8 cellular contexts compared by ENCODE assay signal in the genomic region with DNA sequence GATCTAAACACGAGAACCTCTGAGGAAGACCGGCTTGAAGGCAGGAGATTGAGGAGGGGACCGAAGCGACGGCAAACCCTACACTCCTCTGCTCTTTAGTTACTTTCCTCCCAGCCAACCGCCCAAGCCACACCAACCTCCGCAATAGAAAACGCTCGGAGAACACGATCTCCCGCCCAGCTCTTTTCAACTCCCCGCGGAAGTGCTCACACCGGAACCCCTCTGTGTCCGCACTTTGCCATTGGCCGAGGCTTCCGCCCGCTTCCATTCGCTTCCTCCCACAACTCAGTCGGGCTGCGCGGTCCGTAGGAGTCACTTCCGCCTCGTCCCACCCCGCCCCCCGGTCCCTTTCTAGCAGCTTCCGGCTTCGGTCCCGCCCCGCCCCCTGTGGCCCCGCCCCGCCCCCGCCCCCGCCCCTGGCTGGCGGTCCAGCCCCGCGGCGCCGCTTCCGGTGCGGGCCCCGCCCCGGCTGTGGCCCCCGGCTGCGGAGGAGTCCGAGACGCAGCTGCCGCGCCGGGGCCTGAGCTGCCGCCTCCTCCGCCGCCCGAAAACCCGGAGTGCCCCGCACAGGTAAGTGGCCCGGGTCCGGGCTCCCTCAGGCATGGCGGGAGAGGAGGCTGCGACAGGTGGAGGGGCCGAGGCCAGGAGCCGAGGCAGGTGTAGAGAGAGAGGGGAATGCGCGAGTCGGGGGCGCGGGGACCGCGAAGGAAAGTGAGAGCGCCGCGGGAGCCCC. TPM values are rescaled to one million over a fixed set of nuclear protein-coding genes. Genes with fewer than 3 reads are reported as not detected.
DNase-seq lines count a peak whose midpoint lies in the region; ATAC-seq and TF ChIP-seq lines count a peak whose summit lies in the region.

A gene with protein sequence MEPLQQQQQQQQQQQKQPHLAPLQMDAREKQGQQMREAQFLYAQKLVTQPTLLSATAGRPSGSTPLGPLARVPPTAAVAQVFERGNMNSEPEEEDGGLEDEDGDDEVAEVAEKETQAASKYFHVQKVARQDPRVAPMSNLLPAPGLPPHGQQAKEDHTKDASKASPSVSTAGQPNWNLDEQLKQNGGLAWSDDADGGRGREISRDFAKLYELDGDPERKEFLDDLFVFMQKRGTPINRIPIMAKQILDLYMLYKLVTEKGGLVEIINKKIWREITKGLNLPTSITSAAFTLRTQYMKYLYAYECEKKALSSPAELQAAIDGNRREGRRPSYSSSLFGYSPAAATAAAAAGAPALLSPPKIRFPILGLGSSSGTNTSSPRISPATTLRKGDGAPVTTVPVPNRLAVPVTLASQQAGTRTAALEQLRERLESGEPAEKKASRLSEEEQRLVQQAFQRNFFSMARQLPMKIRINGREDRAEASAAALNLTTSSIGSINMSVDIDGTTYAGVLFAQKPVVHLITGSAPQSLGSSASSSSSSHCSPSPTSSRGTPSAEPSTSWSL (plus strand): TSS at position 460 of the 733 bp plus-strand sequence. CDS start 2,717 bp downstream, outside the sequence.

- H2BK15ac ChIP-seq in mesenchymal stem cell (ENCODE audit: low read depth, poor library complexity, severe bottlenecking), result peak within 1 kb of the TSS; percentile 12

- no peaks in the 10 kb centered on the region for H3K27me3 Mint-ChIP-seq in Caco-2 (ENCODE audit: insufficient read depth, unreplicated experiment)
- H3K27me3 Mint-ChIP-seq in effector memory CD8-positive, alpha-beta T cell, result no peaks in the 10 kb centered on the region

- WGBS in mesenchymal stem cell, result 1% methylated on average over 46 of the region's 73 CpGs

- peak within 1 kb of the TSS in 1 of 2 experiments; percentile 92 for H3K18ac ChIP-seq in mesenchymal stem cell (ENCODE audit: low read depth in 1 of 2, low read length in 2 of 2)

- no peak for TF ChIP-seq CTCF in Caco-2 (IDR thresholded peaks at IDR 0.05; ENCODE audit: insufficient read depth in 1 of 2, low read depth in 1 of 2, low read length in 1 of 2, severe bottlenecking in 1 of 2, unreplicated experiment in 1 of 2)

- H3K4ac ChIP-seq in mesenchymal stem cell (ENCODE audit: low read depth in 1 of 2, low read length in 2 of 2), result peak within 1 kb of the TSS in 1 of 2 experiments; percentile 67

- H3K4me3 ChIP-seq in Caco-2 (ENCODE audit: low read depth, low read length) (peak within 1 kb of the TSS; percentile 91), HUES48 (ENCODE audit: low read depth, low read length) (peak within 1 kb of the TSS; percentile 88), mesenchymal stem cell (ENCODE audit: insufficient read depth in 1 of 2, low read depth in 1 of 2, low read length in 2 of 2) (peak within 1 kb of the TSS; percentile 91 to 94)

- POLR2A ChIA-PET in Caco-2 (lab: Charles Lee), result interaction anchor here (0.5 to 1.1 kb wide), 17 partner anchors 10 to 664 kb away, joined by 3 to 15 read pairs (median 4); a partner anchor contains a TSS

- DNase-seq in Caco-2 (peak; percentile 94 to 98), NOMO-1 treated with dmso at 0.1 percent for 144 hours (lab: John Stamatoyannopoulos, UW; ENCODE audit: unreplicated experiment) (peak; percentile 98), mesenchymal stem cell (peak; percentile 98)
- DNase-seq in activated CD8-positive, alpha-beta memory T cell treated with anti-CD3 and anti-CD28 coated beads for 4 hours (ENCODE audit: low read depth in 2 of 2), result peak; percentile 89 to 93
- DNase-seq in effector memory CD8-positive, alpha-beta T cell, result peak; percentile 84 to 87 (median 85)
- DNase-seq in stimulated activated CD8-positive, alpha-beta memory T cell treated with anti-CD3 and anti-CD28 coated beads, Interleukin-12 subunit alpha, Interleukin-12 subunit beta, amount 100 ng/mL, for 1 hour (ENCODE audit: low read depth), result peak; percentile 94

- H2AFZ ChIP-seq in mesenchymal stem cell (ENCODE audit: low read depth, low read length), result peak within 1 kb of the TSS; percentile 93

- H3K36me3 ChIP-seq in Caco-2 (ENCODE audit: control insufficient read depth, insufficient read depth, low read length) (no peaks in the 10 kb centered on the region), HUES48 (ENCODE audit: control insufficient read depth, insufficient read depth, low read length) (peaks cover 18% of the 10 kb centered on the region), mesenchymal stem cell (ENCODE audit: control insufficient read depth in 1 of 2, insufficient read depth in 2 of 2, low read depth in 1 of 2, low read length in 2 of 2) (peaks cover 0 to 3% of the 10 kb centered on the region in 2 experiments)

- peaks cover 12% of the 10 kb centered on the region for H3K4me1 ChIP-seq in Caco-2
- H3K4me1 ChIP-seq in HUES48 (ENCODE audit: control insufficient read depth, insufficient read depth, low read length), result peaks cover 18% of the 10 kb centered on the region
- H3K4me1 ChIP-seq in mesenchymal stem cell (ENCODE audit: control insufficient read depth, insufficient read depth, low read depth, low read length), result peaks cover 15% of the 10 kb centered on the region

- peak within 1 kb of the TSS; percentile 54 for H2BK120ac ChIP-seq in mesenchymal stem cell (ENCODE audit: low read depth, low read length)

- BruUV-seq in Caco-2 (replicated peaks; lab: Mats Ljungman, UMichigan), result no TSS peak

- peak within 1 kb of the TSS in 1 of 2 experiments; percentile 55 for H3K14ac ChIP-seq in mesenchymal stem cell (ENCODE audit: low read length in 2 of 2)

- H4K8ac ChIP-seq in mesenchymal stem cell (ENCODE audit: low read length), result peak within 1 kb of the TSS; percentile 79

- H3K9ac ChIP-seq in HUES48 (ENCODE audit: low read depth, low read length), result peak within 1 kb of the TSS; percentile 88
- H3K9ac ChIP-seq in mesenchymal stem cell (ENCODE audit: low read length), result peak within 1 kb of the TSS; percentile 90

- H3K79me1 ChIP-seq in mesenchymal stem cell (replicated peaks; ENCODE audit: low read length, poor library complexity, severe bottlenecking), result peaks cover 7% of the 10 kb centered on the region

- peak within 1 kb of the TSS; percentile 87 for H3K4me3 Mint-ChIP-seq in Caco-2 (ENCODE audit: unreplicated experiment)
- peak within 1 kb of the TSS; percentile 91 to 96 for H3K4me3 Mint-ChIP-seq in effector memory CD8-positive, alpha-beta T cell

- CTCF ChIA-PET in Caco-2 (lab: Charles Lee), result interaction anchor here (0.6 to 1.6 kb wide), 8 partner anchors 11 to 230 kb away, joined by 3 to 10 read pairs (median 4); a partner anchor contains a TSS

- H2BK12ac ChIP-seq in mesenchymal stem cell (ENCODE audit: low read length in 2 of 2), result peak within 1 kb of the TSS in 1 of 2 experiments; percentile 69

- H2AK5ac ChIP-seq in mesenchymal stem cell (ENCODE audit: low read length, severe bottlenecking), result no peak within 1 kb of the TSS

- no peaks in the 10 kb centered on the region for H3K9me3 Mint-ChIP-seq in Caco-2 (ENCODE audit: unreplicated experiment)
- H3K9me3 Mint-ChIP-seq in effector memory CD8-positive, alpha-beta T cell, result no peaks in the 10 kb centered on the region

- peaks cover 13% of the 10 kb centered on the region for H3K4me1 Mint-ChIP-seq in Caco-2 (ENCODE audit: low read depth, unreplicated experiment)
- peaks cover 39 to 45% of the 10 kb centered on the region in 2 donors for H3K4me1 Mint-ChIP-seq in effector memory CD8-positive, alpha-beta T cell (ENCODE audit: low read depth in 2 of 2)

- peaks cover 26% of the 10 kb centered on the region for H3K36me3 Mint-ChIP-seq in Caco-2 (ENCODE audit: insufficient read depth, unreplicated experiment)
- H3K36me3 Mint-ChIP-seq in effector memory CD8-positive, alpha-beta T cell (ENCODE audit: insufficient read depth), result peaks cover 19% of the 10 kb centered on the region

- no peaks in the 10 kb centered on the region for H3K27me3 ChIP-seq in Caco-2 (replicated peaks; ENCODE audit: control insufficient read depth, insufficient read depth, low read length)
- H3K27me3 ChIP-seq in HUES48 (ENCODE audit: control insufficient read depth, insufficient read depth, low read length), result no peaks in the 10 kb centered on the region
- no peaks in the 10 kb centered on the region for H3K27me3 ChIP-seq in mesenchymal stem cell (ENCODE audit: control insufficient read depth in 1 of 2, insufficient read depth in 1 of 2, low read length in 2 of 2)

- H3K9me3 ChIP-seq in Caco-2 (no peaks in the 10 kb centered on the region), HUES48 (ENCODE audit: control insufficient read depth, insufficient read depth, low read length) (no peaks in the 10 kb centered on the region), mesenchymal stem cell (ENCODE audit: control insufficient read depth, low read length) (no peaks in the 10 kb centered on the region)

- H3K27ac ChIP-seq in HUES48 (ENCODE audit: low read depth, low read length), result peak within 1 kb of the TSS; percentile 98
- H3K27ac ChIP-seq in mesenchymal stem cell (ENCODE audit: low read length, poor library complexity, severe bottlenecking), result peak within 1 kb of the TSS; percentile 35

- ATAC-seq in GM21390 (IDR thresholded peaks at IDR 0.05; ENCODE audit: unreplicated experiment), result peak; percentile 73
- ATAC-seq in effector memory CD8-positive, alpha-beta T cell (replicated peaks), result peak; percentile 87

- no peak within 1 kb of the TSS for H4K91ac ChIP-seq in mesenchymal stem cell (ENCODE audit: low read length)

- H3K23ac ChIP-seq in mesenchymal stem cell (ENCODE audit: low read length in 2 of 2), result peak within 1 kb of the TSS in 1 of 2 experiments; percentile 92

- no peak within 1 kb of the TSS for H2BK5ac ChIP-seq in mesenchymal stem cell (ENCODE audit: low read depth, low read length, poor library complexity, severe bottlenecking)

- intact Hi-C loops in Caco-2 (cut with micrococcal nuclease; ENCODE audit: unreplicated experiment), result loop anchor here (2.0 to 5.0 kb wide), 4 partner anchors 38 to 99 kb away; no protein-coding TSS in a partner anchor

- H3K4me2 ChIP-seq in mesenchymal stem cell (ENCODE audit: low read length, poor library complexity, severe bottlenecking), result peak within 1 kb of the TSS; percentile 97

- peak within 1 kb of the TSS; percentile 86 for H3K27ac Mint-ChIP-seq in Caco-2 (ENCODE audit: unreplicated experiment)
- peak within 1 kb of the TSS; percentile 74 to 92 for H3K27ac Mint-ChIP-seq in effector memory CD8-positive, alpha-beta T cell

RNA-seq across cellular contexts. Expression of the gene that starts here (rescaled TPM):
- total RNA-seq in Caco-2 (2022), result 36.1 and 37.0 TPM in 2 replicates
- polyA plus RNA-seq in mesenchymal stem cell (2013, experiment 1 of 2), result 4.1 TPM
- 3.8 TPM for polyA plus RNA-seq in mesenchymal stem cell (2013, experiment 2 of 2)

Comparison
In these comparisons a context has a peak if more than half of its experiments do, and no peak if none do; other contexts are left out.
1. Peak in every context shown above with its lines: DNase-seq, ATAC-seq, H3K4me3 ChIP-seq and H3K27ac ChIP-seq.